Comparison of ENCODE assay signal across 1 cellular context in genomic region chr1:198699167-198700015, GRCh38.
TF ChIP-seq lines count a peak whose summit lies in the region.

No MANE protein-coding gene starts in this region.

TF ChIP-seq in HEK293, 187 proteins besides CTCF, POLR2A, EP300 and RAD21 (continued from another document):
- TF ChIP-seq SP7 (tag by site-specific recombination; IDR thresholded peaks at IDR 0.05) (0 out of 2 replicates have a peak, but pooled peaks have one; percentile 16), ZNF132 (tag by site-specific recombination; IDR thresholded peaks at IDR 0.05; ENCODE audit: borderline replicate concordance) (no peak), ZNF335 (tag by site-specific recombination; conservative IDR thresholded peaks at IDR 0.05) (peak; percentile 75), ZNF37A (tag by site-specific recombination; IDR thresholded peaks at IDR 0.05) (no peak), ATF2 (tag by site-specific recombination; IDR thresholded peaks at IDR 0.05; ENCODE audit: low read depth) (no peak), ZNF211 (tag by site-specific recombination; IDR thresholded peaks at IDR 0.05; ENCODE audit: low read depth) (no peak), ZNF341 (tag by site-specific recombination; IDR thresholded peaks at IDR 0.05; ENCODE audit: low read depth) (no peak), ZNF2 (tag by site-specific recombination; IDR thresholded peaks at IDR 0.05) (peak; percentile 80), ZNF654 (tag by site-specific recombination; IDR thresholded peaks at IDR 0.05; ENCODE audit: low read depth) (peak; percentile 40), ZFHX2 (tag by site-specific recombination; conservative IDR thresholded peaks at IDR 0.05) (peak; percentile 87), ZNF175 (tag by site-specific recombination; IDR thresholded peaks at IDR 0.05) (no peak)
- TF ChIP-seq, protein P1, sequence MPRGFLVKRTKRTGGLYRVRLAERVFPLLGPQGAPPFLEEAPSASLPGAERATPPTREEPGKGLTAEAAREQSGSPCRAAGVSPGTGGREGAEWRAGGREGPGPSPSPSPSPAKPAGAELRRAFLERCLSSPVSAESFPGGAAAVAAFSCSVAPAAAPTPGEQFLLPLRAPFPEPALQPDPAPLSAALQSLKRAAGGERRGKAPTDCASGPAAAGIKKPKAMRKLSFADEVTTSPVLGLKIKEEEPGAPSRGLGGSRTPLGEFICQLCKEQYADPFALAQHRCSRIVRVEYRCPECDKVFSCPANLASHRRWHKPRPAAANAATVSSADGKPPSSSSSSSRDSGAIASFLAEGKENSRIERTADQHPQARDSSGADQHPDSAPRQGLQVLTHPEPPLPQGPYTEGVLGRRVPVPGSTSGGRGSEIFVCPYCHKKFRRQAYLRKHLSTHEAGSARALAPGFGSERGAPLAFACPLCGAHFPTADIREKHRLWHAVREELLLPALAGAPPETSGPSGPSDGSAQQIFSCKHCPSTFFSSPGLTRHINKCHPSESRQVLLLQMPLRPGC (tag by site-specific recombination; IDR thresholded peaks at IDR 0.05): no peak
- TF ChIP-seq, protein P2, sequence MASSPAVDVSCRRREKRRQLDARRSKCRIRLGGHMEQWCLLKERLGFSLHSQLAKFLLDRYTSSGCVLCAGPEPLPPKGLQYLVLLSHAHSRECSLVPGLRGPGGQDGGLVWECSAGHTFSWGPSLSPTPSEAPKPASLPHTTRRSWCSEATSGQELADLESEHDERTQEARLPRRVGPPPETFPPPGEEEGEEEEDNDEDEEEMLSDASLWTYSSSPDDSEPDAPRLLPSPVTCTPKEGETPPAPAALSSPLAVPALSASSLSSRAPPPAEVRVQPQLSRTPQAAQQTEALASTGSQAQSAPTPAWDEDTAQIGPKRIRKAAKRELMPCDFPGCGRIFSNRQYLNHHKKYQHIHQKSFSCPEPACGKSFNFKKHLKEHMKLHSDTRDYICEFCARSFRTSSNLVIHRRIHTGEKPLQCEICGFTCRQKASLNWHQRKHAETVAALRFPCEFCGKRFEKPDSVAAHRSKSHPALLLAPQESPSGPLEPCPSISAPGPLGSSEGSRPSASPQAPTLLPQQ (tag by site-specific recombination; IDR thresholded peaks at IDR 0.05): peak; percentile 37; the same call in 1 of the 2 replicates
- TF ChIP-seq, protein P3, sequence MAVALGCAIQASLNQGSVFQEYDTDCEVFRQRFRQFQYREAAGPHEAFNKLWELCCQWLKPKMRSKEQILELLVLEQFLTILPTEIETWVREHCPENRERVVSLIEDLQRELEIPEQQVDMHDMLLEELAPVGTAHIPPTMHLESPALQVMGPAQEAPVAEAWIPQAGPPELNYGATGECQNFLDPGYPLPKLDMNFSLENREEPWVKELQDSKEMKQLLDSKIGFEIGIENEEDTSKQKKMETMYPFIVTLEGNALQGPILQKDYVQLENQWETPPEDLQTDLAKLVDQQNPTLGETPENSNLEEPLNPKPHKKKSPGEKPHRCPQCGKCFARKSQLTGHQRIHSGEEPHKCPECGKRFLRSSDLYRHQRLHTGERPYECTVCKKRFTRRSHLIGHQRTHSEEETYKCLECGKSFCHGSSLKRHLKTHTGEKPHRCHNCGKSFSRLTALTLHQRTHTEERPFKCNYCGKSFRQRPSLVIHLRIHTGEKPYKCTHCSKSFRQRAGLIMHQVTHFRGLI (tag by site-specific recombination; IDR thresholded peaks at IDR 0.05): no peak
- TF ChIP-seq, protein P4, sequence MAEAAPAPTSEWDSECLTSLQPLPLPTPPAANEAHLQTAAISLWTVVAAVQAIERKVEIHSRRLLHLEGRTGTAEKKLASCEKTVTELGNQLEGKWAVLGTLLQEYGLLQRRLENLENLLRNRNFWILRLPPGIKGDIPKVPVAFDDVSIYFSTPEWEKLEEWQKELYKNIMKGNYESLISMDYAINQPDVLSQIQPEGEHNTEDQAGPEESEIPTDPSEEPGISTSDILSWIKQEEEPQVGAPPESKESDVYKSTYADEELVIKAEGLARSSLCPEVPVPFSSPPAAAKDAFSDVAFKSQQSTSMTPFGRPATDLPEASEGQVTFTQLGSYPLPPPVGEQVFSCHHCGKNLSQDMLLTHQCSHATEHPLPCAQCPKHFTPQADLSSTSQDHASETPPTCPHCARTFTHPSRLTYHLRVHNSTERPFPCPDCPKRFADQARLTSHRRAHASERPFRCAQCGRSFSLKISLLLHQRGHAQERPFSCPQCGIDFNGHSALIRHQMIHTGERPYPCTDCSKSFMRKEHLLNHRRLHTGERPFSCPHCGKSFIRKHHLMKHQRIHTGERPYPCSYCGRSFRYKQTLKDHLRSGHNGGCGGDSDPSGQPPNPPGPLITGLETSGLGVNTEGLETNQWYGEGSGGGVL (tag by site-specific recombination; IDR thresholded peaks at IDR 0.05): peak; percentile 29; the same call in 1 of the 2 replicates
